ENCODE assay signal across 16 cellular contexts in the genomic region with DNA sequence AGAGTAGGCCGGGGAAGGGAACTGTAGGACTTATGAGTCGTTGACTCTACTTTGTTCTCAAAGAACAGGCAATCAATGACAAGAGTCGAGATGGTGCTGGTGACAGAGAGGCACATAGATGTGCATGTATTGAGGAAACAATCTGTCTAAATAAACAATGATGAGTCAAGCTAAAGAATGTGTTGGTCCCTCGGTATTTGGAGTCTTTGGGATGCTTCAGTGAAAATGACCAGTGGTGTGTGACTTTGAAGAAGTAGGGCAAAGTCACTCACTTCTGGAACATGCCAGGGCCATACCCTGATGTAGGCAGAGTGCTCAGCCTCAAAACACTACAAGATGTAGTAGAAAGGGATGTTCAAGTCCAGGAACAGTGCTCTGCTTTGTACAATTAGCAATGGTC.
"Had no signal": no experiment of that assay in that cellular context is flagged by ENCODE, and none has a peak within 500 bp of the region (broad histone marks: within the 10 kb centered on the region; RNA-seq: fewer than 3 reads in every experiment).

No MANE protein-coding gene starts in this region.

- H3K27ac Mint-ChIP-seq: naive thymus-derived CD4-positive, alpha-beta T cell; progenitor cell of endocrine pancreas; stimulated activated effector memory CD8-positive, alpha-beta T cell treated with anti-CD3 and anti-CD28 coated beads, Interleukin-12 subunit alpha, Interleukin-12 subunit beta, amount 100 ng/mL, for 72 hours; type B pancreatic cell had no signal

- H3K9me3 ChIP-seq: esophagus muscularis mucosa, gastroesophageal sphincter, right lobe of liver, suprapubic skin, thyroid gland had no signal

- DNase-seq: effector memory CD4-positive, alpha-beta T cell; foreskin fibroblast; kidney; mammary epithelial cell; naive thymus-derived CD4-positive, alpha-beta T cell; right lobe of liver; stimulated activated CD4-positive, alpha-beta T cell treated with anti-CD3 and anti-CD28 coated beads, Interleukin-4, amount 100 ng/mL, for 1 hour; stimulated activated CD8-positive, alpha-beta memory T cell treated with anti-CD3 and anti-CD28 coated beads, Interleukin-4, amount 100 ng/mL, for 48 hours; stimulated activated naive CD8-positive, alpha-beta T cell treated with anti-CD3 and anti-CD28 coated beads, Interleukin-15, Interleukin-2, amounts not matched to agents 100 U/mL and 50 U/mL, for 24 hours had no signal

- H3K36me3 ChIP-seq: esophagus muscularis mucosa, gastroesophageal sphincter, right lobe of liver, suprapubic skin, thyroid gland had no signal

- H3K4me1 Mint-ChIP-seq: naive thymus-derived CD4-positive, alpha-beta T cell; stimulated activated effector memory CD8-positive, alpha-beta T cell treated with anti-CD3 and anti-CD28 coated beads, Interleukin-12 subunit alpha, Interleukin-12 subunit beta, amount 100 ng/mL, for 72 hours had no signal

- H3K36me3 Mint-ChIP-seq: naive thymus-derived CD4-positive, alpha-beta T cell; stimulated activated effector memory CD8-positive, alpha-beta T cell treated with anti-CD3 and anti-CD28 coated beads, Interleukin-12 subunit alpha, Interleukin-12 subunit beta, amount 100 ng/mL, for 72 hours had no signal

- H3K4me1 ChIP-seq: right lobe of liver, suprapubic skin had no signal

- H3K27me3 ChIP-seq: esophagus muscularis mucosa, gastroesophageal sphincter, right lobe of liver, suprapubic skin, thyroid gland had no signal

- H3K4me3 Mint-ChIP-seq: naive thymus-derived CD4-positive, alpha-beta T cell; stimulated activated effector memory CD8-positive, alpha-beta T cell treated with anti-CD3 and anti-CD28 coated beads, Interleukin-12 subunit alpha, Interleukin-12 subunit beta, amount 100 ng/mL, for 72 hours; type B pancreatic cell had no signal

- H3K4me3 ChIP-seq: esophagus muscularis mucosa, gastroesophageal sphincter, right lobe of liver, suprapubic skin, thyroid gland had no signal

- H3K9me3 Mint-ChIP-seq: naive thymus-derived CD4-positive, alpha-beta T cell; stimulated activated effector memory CD8-positive, alpha-beta T cell treated with anti-CD3 and anti-CD28 coated beads, Interleukin-12 subunit alpha, Interleukin-12 subunit beta, amount 100 ng/mL, for 72 hours; type B pancreatic cell had no signal
